In genomic region chr1:86774305-86775304, GRCh38 we compare ENCODE assay signal across 8 cellular contexts.
DNase-seq lines count a peak whose midpoint lies in the region; ATAC-seq, FAIRE-seq and TF ChIP-seq lines count a peak whose summit lies in the region.

No MANE protein-coding gene starts in this region.

- no peaks in the 10 kb centered on the region for H3K27me3 ChIP-seq in gastroesophageal sphincter
- no peaks in the 10 kb centered on the region for H3K27me3 ChIP-seq in parathyroid adenoma (ENCODE audit: control insufficient read depth, insufficient read depth, low read length)

- H3K4me2 ChIP-seq in parathyroid adenoma (ENCODE audit: low read length), result no peak overlapping the region

- peak overlapping the region in 3 of 4 donors; percentile 27 to 57 (median 41) for H3K27ac ChIP-seq in gastroesophageal sphincter
- no peak overlapping the region for H3K27ac ChIP-seq in parathyroid adenoma

- FAIRE-seq in urothelium cell line (lab: Jason Lieb, UNC), result peak; percentile 23

- WGBS in gastroesophageal sphincter (ENCODE audit: low coverage in 1 of 2), 2 donors, result 25 to 41% methylated on average over 7 to 9 of the region's 11 CpGs

- peak overlapping the region; percentile 50 for H2AFZ ChIP-seq in parathyroid adenoma

- H3K79me2 ChIP-seq in parathyroid adenoma, result no peaks in the 10 kb centered on the region

- H3K36me3 ChIP-seq in gastroesophageal sphincter (no peaks in the 10 kb centered on the region), parathyroid adenoma (ENCODE audit: control insufficient read depth, insufficient read depth, low read length) (no peaks in the 10 kb centered on the region)

- no peak for TF ChIP-seq CTCF in gastroesophageal sphincter (IDR thresholded peaks at IDR 0.05)
- no peak for TF ChIP-seq CTCF in parathyroid adenoma (IDR thresholded peaks at IDR 0.05)

- H3K9me3 ChIP-seq in gastroesophageal sphincter (no peaks in the 10 kb centered on the region), parathyroid adenoma (ENCODE audit: control insufficient read depth, low read length) (no peaks in the 10 kb centered on the region)

- no peak for TF ChIP-seq POLR2A in gastroesophageal sphincter (IDR thresholded peaks at IDR 0.05)

- no peak overlapping the region for H3K4me3 ChIP-seq in gastroesophageal sphincter
- no peak overlapping the region for H3K4me3 ChIP-seq in parathyroid adenoma (ENCODE audit: low read depth, low read length)

- no peak overlapping the region for H3K9ac ChIP-seq in parathyroid adenoma

- peak; percentile 86 for DNase-seq in COLO829 (ENCODE audit: low spot score)
- DNase-seq in NCI-H748 treated with DMSO at 0.1 percent for 48 hours (lab: John Stamatoyannopoulos, UW), result peak; percentile 26
- DNase-seq in activated CD8-positive, alpha-beta memory T cell treated with anti-CD3 and anti-CD28 coated beads, Interleukin-2, amount 50 U/mL, for 24 hours (ENCODE audit: extremely low read depth), result peak; percentile 24
- DNase-seq in urothelium cell line (ENCODE audit: low spot score), result peak; percentile 84

- peaks cover 4 to 17% (median 10%) of the 10 kb centered on the region in 3 donors for H3K4me1 ChIP-seq in gastroesophageal sphincter
- no peaks in the 10 kb centered on the region for H3K4me1 ChIP-seq in parathyroid adenoma

- peak; percentile 96 for ATAC-seq in GM19452 (IDR thresholded peaks at IDR 0.05; ENCODE audit: unreplicated experiment)
- ATAC-seq in HG03469 (IDR thresholded peaks at IDR 0.05; ENCODE audit: unreplicated experiment), result peak; percentile 78
- peak; percentile 74 for ATAC-seq in gastroesophageal sphincter

- no peak for TF ChIP-seq EP300 in gastroesophageal sphincter (IDR thresholded peaks at IDR 0.05)

Comparison
In these comparisons a context has a peak if more than half of its experiments do, and no peak if none do; other contexts are left out.
1. DNase-seq: peak in every context shown above with its lines; median percentile 86 in COLO829; 84 in urothelium cell line; 26 in NCI-H748 treated with DMSO at 0.1 percent for 48 hours; 24 in activated CD8-positive, alpha-beta memory T cell treated with anti-CD3 and anti-CD28 coated beads, Interleukin-2, amount 50 U/mL, for 24 hours.